Comparison of ENCODE assay signal across 22 cellular contexts in genomic region chr9:133473743-133474142, GRCh38. TPM values are rescaled to one million over a fixed set of nuclear protein-coding genes. Genes with fewer than 3 reads are reported as not detected.
"Had no signal": no experiment of that assay in that cellular context is flagged by ENCODE, and none has a peak within 500 bp of the region (broad histone marks: within the 10 kb centered on the region; RNA-seq: fewer than 3 reads in every experiment).

No MANE protein-coding gene starts in this region.

- H3K4me3 ChIP-seq: left lung, spleen, upper lobe of right lung had no signal

- ATAC-seq: activated naive CD4-positive, alpha-beta T cell treated with anti-CD3 and anti-CD28 coated beads, Interleukin-2, amount 50 U/mL, for 72 hours; left lung; stimulated activated naive B cell treated with anti-CD40 and anti-IgM and Interleukin-4, amounts not matched to agents 10 μg/mL and 1 μg/mL and 100 μg/mL, for 72 hours; upper lobe of right lung had no signal

- H3K9me3 ChIP-seq: left lung, spleen, upper lobe of right lung had no signal

- H3K27me3 ChIP-seq: upper lobe of right lung had no signal

- FAIRE-seq: bronchial epithelial cell, endometrium had no signal

- DNase-seq: activated CD4-positive, alpha-beta T cell treated with anti-CD3 and anti-CD28 coated beads, Interleukin-2, amount 50 U/mL, for 4 hours; activated gamma-delta T cell treated with Interleukin-2 at 50 U/mL for 16 hours; activated T-cell treated with anti-CD3 and anti-CD28 coated beads for 4 hours; cerebellar nuclear complex; cortex of kidney; erythroblast; foreskin melanocyte; occipital lobe; posterior cingulate gyrus; spleen; stimulated activated naive B cell treated with anti-CD40 and anti-IgM and Interleukin-4, amounts not matched to agents 10 μg/mL and 1 μg/mL and 100 μg/mL, for 72 hours; upper lobe of right lung had no signal

- H3K27ac ChIP-seq: left lung, spleen, upper lobe of right lung, VCaP had no signal

- H3K36me3 ChIP-seq: upper lobe of right lung had no signal

RNA-seq across cellular contexts. Expression of gene MYMK, which starts 51.0 kb away (rescaled TPM):
- total RNA-seq: activated naive CD4-positive, alpha-beta T cell treated with anti-CD3 and anti-CD28 coated beads, Interleukin-2, amount 50 U/mL, for 72 hours; activated T-helper 1 cell treated with anti-CD3 and anti-CD28 coated beads, Interleukin-12 subunit alpha, Interleukin-12 subunit beta, Interleukin-2, Interleukin-4 antibody, amounts not matched to agents 30 ng/mL and 10 ng/mL and 1 ng/mL, durations not matched to agents 14 hours and 24 hours and 36 hours; bronchial epithelial cell; kidney epithelial cell; left lung; lung microvascular endothelial cell; mesothelial cell of epicardium; occipital lobe; renal cortical epithelial cell; spleen; upper lobe of right lung had no signal
- polyA plus RNA-seq: spleen had no signal
